22 cellular contexts compared by ENCODE assay signal in genomic region chr18:9068346-9068745, GRCh38. TPM values are rescaled to one million over a fixed set of nuclear protein-coding genes. Genes with fewer than 3 reads are reported as not detected.
DNase-seq lines count a peak whose midpoint lies in the region; ATAC-seq and TF ChIP-seq lines count a peak whose summit lies in the region.
"Had no signal": no experiment of that assay in that cellular context is flagged by ENCODE, and none has a peak within 500 bp of the region (broad histone marks: within the 10 kb centered on the region; RNA-seq: fewer than 3 reads in every experiment).

No MANE protein-coding gene starts in this region.

- peak overlapping the region; percentile 96 for H3K27ac ChIP-seq in MM.1S (ENCODE audit: low read length)
- H3K27ac ChIP-seq: dorsolateral prefrontal cortex, gastrocnemius medialis, ovary had no signal

- H3K36me3 Mint-ChIP-seq in Calu3 (ENCODE audit: insufficient read depth, unreplicated experiment) (no peaks in the 10 kb centered on the region), memory B cell (no peaks in the 10 kb centered on the region)
- no peaks in the 10 kb centered on the region for H3K36me3 Mint-ChIP-seq in activated T-helper 17 cell treated with anti-CD3 and anti-CD28 coated beads, Interleukin-2, amount 50 U/mL, for 72 hours (ENCODE audit: low read depth)
- H3K36me3 Mint-ChIP-seq: CD4-positive, CD25-positive, alpha-beta regulatory T cell; natural killer cell treated with Interleukin-12 subunit alpha and Interleukin-12 subunit beta and Interleukin-15 and Interleukin-18, amount 100 ng/mL, for 72 hours had no signal

- no peaks in the 10 kb centered on the region for H3K9me3 Mint-ChIP-seq in Calu3 (ENCODE audit: low read depth, unreplicated experiment)
- H3K9me3 Mint-ChIP-seq in activated T-helper 17 cell treated with anti-CD3 and anti-CD28 coated beads, Interleukin-2, amount 50 U/mL, for 72 hours: no peaks in the 10 kb centered on the region
- no peaks in the 10 kb centered on the region for H3K9me3 Mint-ChIP-seq in memory B cell
- H3K9me3 Mint-ChIP-seq: activated CD4-positive, alpha-beta T cell treated with anti-CD3 and anti-CD28 coated beads, Interleukin-2, amount 10 ng/mL, durations not matched to agents 24 days and 14 days; CD4-positive, CD25-positive, alpha-beta regulatory T cell; natural killer cell treated with Interleukin-12 subunit alpha and Interleukin-12 subunit beta and Interleukin-15 and Interleukin-18, amount 100 ng/mL, for 72 hours had no signal

- BruUV-seq in Calu3 (replicated peaks; lab: Mats Ljungman, UMichigan): no TSS peak

- DNase-seq in Calu3 (no peak), MM.1S (no peak), memory B cell (ENCODE audit: low spot score in 2 of 2) (no peak), T-helper 2 cell (no peak)
- DNase-seq: activated CD4-positive, alpha-beta T cell treated with anti-CD3 and anti-CD28 coated beads, Interleukin-2, amount 10 ng/mL, durations not matched to agents 24 days and 14 days; activated CD8-positive, alpha-beta memory T cell treated with anti-CD3 and anti-CD28 coated beads, Interleukin-2, amount 50 U/mL, for 48 hours; amygdala; caudate nucleus; CD4-positive, CD25-positive, alpha-beta regulatory T cell; dorsolateral prefrontal cortex; gastrocnemius medialis; GDM1; mesenchymal stem cell; NCI-H1417; NCI-H2107; ovary; Right ventricle myocardium superior had no signal

- peak overlapping the region; percentile 11; the same call in 1 of the 2 replicates for H2AFZ ChIP-seq in MM.1S (ENCODE audit: low read length)

- H3K27me3 Mint-ChIP-seq in Calu3 (ENCODE audit: unreplicated experiment): no peaks in the 10 kb centered on the region
- H3K27me3 Mint-ChIP-seq in activated T-helper 17 cell treated with anti-CD3 and anti-CD28 coated beads, Interleukin-2, amount 50 U/mL, for 72 hours: no peaks in the 10 kb centered on the region
- no peaks in the 10 kb centered on the region for H3K27me3 Mint-ChIP-seq in memory B cell
- H3K27me3 Mint-ChIP-seq: activated CD4-positive, alpha-beta T cell treated with anti-CD3 and anti-CD28 coated beads, Interleukin-2, amount 10 ng/mL, durations not matched to agents 24 days and 14 days; CD4-positive, CD25-positive, alpha-beta regulatory T cell; natural killer cell treated with Interleukin-12 subunit alpha and Interleukin-12 subunit beta and Interleukin-15 and Interleukin-18, amount 100 ng/mL, for 72 hours had no signal

- H3F3A ChIP-seq in MM.1S (ENCODE audit: insufficient read depth, low read length): peaks cover 66% of the 10 kb centered on the region

- H3K9me3 ChIP-seq in MM.1S (replicated peaks; ENCODE audit: insufficient read depth, low read length): no peaks in the 10 kb centered on the region
- H3K9me3 ChIP-seq: gastrocnemius medialis, ovary had no signal

- peaks cover 52% of the 10 kb centered on the region for H3K79me2 ChIP-seq in MM.1S (ENCODE audit: low read length)

- H3K36me3 ChIP-seq in MM.1S (replicated peaks; ENCODE audit: insufficient read depth, low read length): no peaks in the 10 kb centered on the region
- H3K36me3 ChIP-seq: gastrocnemius medialis, ovary had no signal

- H3K4me1 Mint-ChIP-seq in Calu3 (ENCODE audit: low read depth, unreplicated experiment) (peaks cover 15% of the 10 kb centered on the region), memory B cell (peaks cover 33% of the 10 kb centered on the region)
- peaks cover 28% of the 10 kb centered on the region for H3K4me1 Mint-ChIP-seq in activated T-helper 17 cell treated with anti-CD3 and anti-CD28 coated beads, Interleukin-2, amount 50 U/mL, for 72 hours

- intact Hi-C loops in Calu3 (cut with micrococcal nuclease; ENCODE audit: unreplicated experiment): no loop called here

- H3K27me3 ChIP-seq in MM.1S (replicated peaks; ENCODE audit: insufficient read depth, low read length): no peaks in the 10 kb centered on the region
- H3K27me3 ChIP-seq: dorsolateral prefrontal cortex, gastrocnemius medialis, ovary had no signal

- H3K4me2 ChIP-seq in MM.1S (ENCODE audit: low read depth, low read length): no peak overlapping the region

- no peak overlapping the region for H3K9ac ChIP-seq in MM.1S (ENCODE audit: low read length)

- CTCF ChIA-PET in Calu3 (lab: Charles Lee): no interaction called here

- peak overlapping the region; percentile 70 for H3K27ac Mint-ChIP-seq in Calu3 (ENCODE audit: unreplicated experiment)
- peak overlapping the region; percentile 4 for H3K27ac Mint-ChIP-seq in activated T-helper 17 cell treated with anti-CD3 and anti-CD28 coated beads, Interleukin-2, amount 50 U/mL, for 72 hours
- peak overlapping the region; percentile 64 for H3K27ac Mint-ChIP-seq in memory B cell
- H3K27ac Mint-ChIP-seq: activated CD4-positive, alpha-beta T cell treated with anti-CD3 and anti-CD28 coated beads, Interleukin-2, amount 10 ng/mL, durations not matched to agents 24 days and 14 days; CD4-positive, CD25-positive, alpha-beta regulatory T cell had no signal

- TF ChIP-seq CTCF in Calu3 (IDR thresholded peaks at IDR 0.05; ENCODE audit: unreplicated experiment) (no peak), MM.1S (IDR thresholded peaks at IDR 0.05; ENCODE audit: low read length) (no peak)

- no peak overlapping the region for H3K4me3 Mint-ChIP-seq in Calu3 (ENCODE audit: low read depth, unreplicated experiment)
- H3K4me3 Mint-ChIP-seq in activated T-helper 17 cell treated with anti-CD3 and anti-CD28 coated beads, Interleukin-2, amount 50 U/mL, for 72 hours: peak overlapping the region; percentile 23
- H3K4me3 Mint-ChIP-seq in memory B cell: no peak overlapping the region
- H3K4me3 Mint-ChIP-seq: activated CD4-positive, alpha-beta T cell treated with anti-CD3 and anti-CD28 coated beads, Interleukin-2, amount 10 ng/mL, durations not matched to agents 24 days and 14 days; CD4-positive, CD25-positive, alpha-beta regulatory T cell; natural killer cell treated with Interleukin-12 subunit alpha and Interleukin-12 subunit beta and Interleukin-15 and Interleukin-18, amount 100 ng/mL, for 72 hours had no signal

- H3K9me2 ChIP-seq in MM.1S (replicated peaks; ENCODE audit: insufficient read depth, low read length): no peaks in the 10 kb centered on the region

- H3K4me1 ChIP-seq in MM.1S (ENCODE audit: low read length): peaks cover 68% of the 10 kb centered on the region

- ATAC-seq in activated T-helper 17 cell treated with anti-CD3 and anti-CD28 coated beads, Interleukin-2, amount 50 U/mL, for 72 hours (replicated peaks): peak; percentile 21
- no peak for ATAC-seq in memory B cell (ENCODE audit: low read depth)
- ATAC-seq in HG03378 (IDR thresholded peaks at IDR 0.05; ENCODE audit: unreplicated experiment): no peak
- ATAC-seq in HG02678 (IDR thresholded peaks at IDR 0.05; ENCODE audit: unreplicated experiment): no peak
- ATAC-seq in HG03280 (IDR thresholded peaks at IDR 0.05; ENCODE audit: unreplicated experiment): no peak
- ATAC-seq: gastrocnemius medialis; natural killer cell treated with Interleukin-12 subunit alpha and Interleukin-12 subunit beta and Interleukin-15 and Interleukin-18, amount 100 ng/mL, for 72 hours had no signal

- H3K4me3 ChIP-seq in MM.1S (ENCODE audit: low read length): no peak overlapping the region
- H3K4me3 ChIP-seq: dorsolateral prefrontal cortex, gastrocnemius medialis, ovary had no signal

- H4K20me1 ChIP-seq in MM.1S (ENCODE audit: insufficient read depth, low read length): no peaks in the 10 kb centered on the region

RNA-seq across cellular contexts. Expression of gene NDUFV2, which starts 34.2 kb away (rescaled TPM):
- 199 TPM in 2 replicates for total RNA-seq in Calu3 (2022)
- total RNA-seq in activated T-helper 17 cell treated with anti-CD3 and anti-CD28 coated beads, Interleukin-2, amount 50 U/mL, for 72 hours: 100 to 1,000 TPM; 406 to 520 TPM

Comparison
In these comparisons a context has a peak if more than half of its experiments do, and no peak if none do; other contexts are left out.
1. H3K27ac Mint-ChIP-seq: peak in every context shown above with its lines; median percentile 70 in Calu3; 64 in memory B cell; 4 in activated T-helper 17 cell treated with anti-CD3 and anti-CD28 coated beads, Interleukin-2, amount 50 U/mL, for 72 hours.